Comparison of ENCODE assay signal across 8 cellular contexts in genomic region chr4:87005690-87006461, GRCh38.
A peak's percentile ranks its signal among the peaks of the same experiment; 100 is the strongest.
DNase-seq lines count a peak whose midpoint lies in the region; ATAC-seq and TF ChIP-seq lines count a peak whose summit lies in the region.

No MANE protein-coding gene starts in this region.

- TF ChIP-seq CTCF in C4-2B (conservative IDR thresholded peaks at IDR 0.05) (no peak), NB4 (IDR thresholded peaks at IDR 0.05; ENCODE audit: low read depth, low read length) (no peak), heart left ventricle (IDR thresholded peaks at IDR 0.05) (no peak)

- peak; percentile 50 for DNase-seq in NB4 (ENCODE audit: low read depth)
- peak; percentile 20 for DNase-seq in activated T-cell treated with anti-CD3 and anti-CD28 coated beads, Interleukin-2, amount 50 U/mL, for 4 hours
- no peak for DNase-seq in heart left ventricle
- peak; percentile 58 for DNase-seq in renal cortical epithelial cell (ENCODE audit: low read depth)
- DNase-seq in COLO829 (ENCODE audit: low spot score): no peak

- 12 to 15% (median 14%) methylated on average over 16 of the region's 16 CpGs for WGBS in heart left ventricle, 4 donors

- no peaks in the 10 kb centered on the region for H3K27me3 ChIP-seq in heart left ventricle

- peak overlapping the region; percentile 92 for H3K4me3 Mint-ChIP-seq in activated T-cell treated with anti-CD3 and anti-CD28 coated beads, Interleukin-2, amount 50 U/mL, for 4 hours

- H3K9me3 Mint-ChIP-seq in activated T-cell treated with anti-CD3 and anti-CD28 coated beads, Interleukin-2, amount 50 U/mL, for 4 hours: no peaks in the 10 kb centered on the region

- peak overlapping the region; percentile 96 for H3K27ac ChIP-seq in C4-2B
- H3K27ac ChIP-seq in heart left ventricle: peak overlapping the region; percentile 91 to 100 (median 98)

- H3K36me3 Mint-ChIP-seq in activated T-cell treated with anti-CD3 and anti-CD28 coated beads, Interleukin-2, amount 50 U/mL, for 4 hours (ENCODE audit: insufficient read depth): peaks cover 3% of the 10 kb centered on the region

- H3K4me1 ChIP-seq in heart left ventricle: peaks cover 7 to 50% (median 43%) of the 10 kb centered on the region in 12 donors

- H3K9me3 ChIP-seq in heart left ventricle: no peaks in the 10 kb centered on the region

- H3K4me1 Mint-ChIP-seq in activated T-cell treated with anti-CD3 and anti-CD28 coated beads, Interleukin-2, amount 50 U/mL, for 4 hours (ENCODE audit: low read depth): peaks cover 54% of the 10 kb centered on the region

- H3K4me3 ChIP-seq in NB4 (ENCODE audit: low read depth, low read length) (peak overlapping the region; percentile 91), heart left ventricle (peak overlapping the region; percentile 69 to 91 (median 80))

- intact Hi-C loops in heart left ventricle (cut with DNase I): loop anchor here (1.0 to 5.0 kb wide), 14 partner anchors 25 to 87 kb away; partner anchors contain the start of gene AFF1 (in 9 of the 10)

- ATAC-seq in GM19395 (IDR thresholded peaks at IDR 0.05; ENCODE audit: unreplicated experiment): peak; percentile 3
- ATAC-seq in activated T-cell treated with anti-CD3 and anti-CD28 coated beads, Interleukin-2, amount 50 U/mL, for 4 hours: peak; percentile 17 to 42
- ATAC-seq in heart left ventricle: peak in 2 of 4 donors; percentile 2 to 3
- no peak for ATAC-seq in HG03139 (IDR thresholded peaks at IDR 0.05; ENCODE audit: unreplicated experiment)

- no peaks in the 10 kb centered on the region for H3K27me3 Mint-ChIP-seq in activated T-cell treated with anti-CD3 and anti-CD28 coated beads, Interleukin-2, amount 50 U/mL, for 4 hours (ENCODE audit: low read depth)

- TF ChIP-seq POLR2A in NB4 (IDR thresholded peaks at IDR 0.05; ENCODE audit: extremely low read depth, insufficient read length) (no peak), heart left ventricle (IDR thresholded peaks at IDR 0.05) (no peak)

- no peaks in the 10 kb centered on the region for H3K36me3 ChIP-seq in heart left ventricle

Comparison
In these comparisons a context has a peak if more than half of its experiments do, and no peak if none do; other contexts are left out.
1. DNase-seq: peak in NB4 (single experiment), activated T-cell treated with anti-CD3 and anti-CD28 coated beads, Interleukin-2, amount 50 U/mL, for 4 hours (single experiment) and renal cortical epithelial cell (single experiment); none in heart left ventricle (0 of 5) and COLO829 (single experiment).